ENCODE assay signal across 10 cellular contexts in the genomic region with DNA sequence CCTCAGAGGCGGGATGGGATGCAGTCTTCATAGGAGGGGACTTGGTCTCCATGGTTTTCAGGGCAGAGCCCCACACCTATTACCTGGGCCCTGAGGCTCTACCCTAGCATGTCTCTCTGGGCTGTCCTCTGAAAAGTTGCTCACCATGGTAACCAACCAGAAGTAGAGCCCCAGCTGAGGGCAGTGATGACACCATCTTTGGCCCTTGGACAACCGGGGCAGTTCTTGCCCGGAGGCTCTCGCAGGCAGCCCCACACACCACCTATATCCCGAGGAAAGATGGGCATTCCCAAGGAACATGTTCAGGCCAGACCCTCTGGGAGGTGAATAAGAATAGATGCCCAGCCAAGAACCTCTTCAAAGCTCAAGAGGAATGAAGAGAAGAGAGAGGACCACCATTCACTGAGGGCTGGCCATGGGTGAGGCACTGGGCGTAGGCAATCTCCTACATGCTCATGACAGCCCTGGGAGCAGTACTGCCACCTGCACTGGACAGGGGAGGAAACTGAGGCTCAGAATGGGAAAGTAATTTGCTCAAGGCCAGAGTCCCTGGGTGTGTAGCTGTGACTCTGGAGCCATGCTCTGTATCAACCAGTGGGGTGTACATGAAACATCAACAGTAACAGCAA.
DNase-seq lines count a peak whose midpoint lies in the region; ATAC-seq, FAIRE-seq and TF ChIP-seq lines count a peak whose summit lies in the region.
"Had no signal": no experiment of that assay in that cellular context is flagged by ENCODE, and none has a peak within 500 bp of the region (broad histone marks: within the 10 kb centered on the region; RNA-seq: fewer than 3 reads in every experiment).

No MANE protein-coding gene starts in this region.

- H3K4me1 ChIP-seq in mesodermal cell (ENCODE audit: control insufficient read depth, insufficient read depth, low read length, poor library complexity, severe bottlenecking), result peaks cover 80% of the 10 kb centered on the region
- peaks cover 18 to 45% of the 10 kb centered on the region in 2 donors for H3K4me1 ChIP-seq in thoracic aorta (ENCODE audit: control insufficient read depth in 1 of 2, low read depth in 2 of 2)
- peaks cover 8% of the 10 kb centered on the region for H3K4me1 ChIP-seq in CD8-positive, alpha-beta T cell (ENCODE audit: insufficient read depth, low read length)
- H3K4me1 ChIP-seq in A673 (ENCODE audit: insufficient read depth, low read length, poor library complexity, severe bottlenecking), result peaks cover 12% of the 10 kb centered on the region

- no peak for TF ChIP-seq CTCF in bronchial epithelial cell (IDR thresholded peaks at IDR 0.05; ENCODE audit: insufficient read depth, low read length, severe bottlenecking)
- no peak for TF ChIP-seq CTCF in thoracic aorta (IDR thresholded peaks at IDR 0.05)
- no peak for TF ChIP-seq CTCF in CD8-positive, alpha-beta T cell (IDR thresholded peaks at IDR 0.05)
- TF ChIP-seq CTCF in A673 (conservative IDR thresholded peaks at IDR 0.05; ENCODE audit: low read depth, low read length), result no peak

- peaks cover 9% of the 10 kb centered on the region for H3K36me3 Mint-ChIP-seq in activated CD4-positive, alpha-beta T cell treated with anti-CD3 and anti-CD28 coated beads, Interleukin-2, amount 10 ng/mL, durations not matched to agents 7 days and 5 days (ENCODE audit: low read depth)
- peaks cover 4% of the 10 kb centered on the region for H3K36me3 Mint-ChIP-seq in CD8-positive, alpha-beta T cell

- no peaks in the 10 kb centered on the region for H3K27me3 Mint-ChIP-seq in activated CD4-positive, alpha-beta T cell treated with anti-CD3 and anti-CD28 coated beads, Interleukin-2, amount 10 ng/mL, durations not matched to agents 7 days and 5 days
- no peaks in the 10 kb centered on the region for H3K27me3 Mint-ChIP-seq in CD8-positive, alpha-beta T cell (ENCODE audit: low read depth)
- H3K27me3 Mint-ChIP-seq: natural killer cell treated with Interleukin-12 subunit alpha and Interleukin-12 subunit beta and Interleukin-15 and Interleukin-18, amount 100 ng/mL, for 72 hours had no signal

- WGBS in mesodermal cell (ENCODE audit: insufficient coverage in 2 of 2), 2 experiments, result 82 to 89% methylated on average over 2 to 3 of the region's 6 CpGs

- POLR2A ChIA-PET in activated CD4-positive, alpha-beta T cell treated with anti-CD3 and anti-CD28 coated beads, Interleukin-2, amount 10 ng/mL, durations not matched to agents 7 days and 5 days (lab: Charles Lee), result no interaction called here
- POLR2A ChIA-PET in CD8-positive, alpha-beta T cell (lab: Charles Lee), result no interaction called here
- POLR2A ChIA-PET in A673 (lab: Charles Lee; ENCODE audit: low non-redundant PET), result no interaction called here

- H3K4me3 ChIP-seq in bronchial epithelial cell (ENCODE audit: low read depth, low read length) (no peak overlapping the region), mesodermal cell (ENCODE audit: extremely low read depth, insufficient read depth, low read length, poor library complexity, severe bottlenecking) (no peak overlapping the region), thoracic aorta (peak overlapping the region; percentile 38), A673 (ENCODE audit: low read depth, low read length, poor library complexity, severe bottlenecking) (no peak overlapping the region)
- H3K4me3 ChIP-seq in CD8-positive, alpha-beta T cell (ENCODE audit: low read depth, low read length), result no peak overlapping the region

- H3K4me1 Mint-ChIP-seq in activated CD4-positive, alpha-beta T cell treated with anti-CD3 and anti-CD28 coated beads, Interleukin-2, amount 10 ng/mL, durations not matched to agents 7 days and 5 days, result peaks cover 28% of the 10 kb centered on the region
- H3K4me1 Mint-ChIP-seq in CD8-positive, alpha-beta T cell (ENCODE audit: low read depth), result peaks cover 13% of the 10 kb centered on the region

- H3K27ac Mint-ChIP-seq in activated CD4-positive, alpha-beta T cell treated with anti-CD3 and anti-CD28 coated beads, Interleukin-2, amount 10 ng/mL, durations not matched to agents 7 days and 5 days, result peak overlapping the region; percentile 9
- no peak overlapping the region for H3K27ac Mint-ChIP-seq in CD8-positive, alpha-beta T cell

- peaks cover 8% of the 10 kb centered on the region for H3K9me3 ChIP-seq in mesodermal cell (ENCODE audit: control insufficient read depth, low read length)
- no peaks in the 10 kb centered on the region for H3K9me3 ChIP-seq in thoracic aorta
- H3K9me3 ChIP-seq in CD8-positive, alpha-beta T cell (ENCODE audit: low read length), result no peaks in the 10 kb centered on the region
- H3K9me3 ChIP-seq in A673 (ENCODE audit: low read depth, low read length, poor library complexity, severe bottlenecking), result no peaks in the 10 kb centered on the region

- no peak for ATAC-seq in thoracic aorta (ENCODE audit: insufficient number of reproducible peaks, low FRiP score, low read depth)
- ATAC-seq in CD8-positive, alpha-beta T cell, result no peak
- no peak for ATAC-seq in GM19463 (IDR thresholded peaks at IDR 0.05; ENCODE audit: unreplicated experiment)
- ATAC-seq: natural killer cell treated with Interleukin-12 subunit alpha and Interleukin-12 subunit beta and Interleukin-15 and Interleukin-18, amount 100 ng/mL, for 72 hours had no signal

- H3K27ac ChIP-seq in mesodermal cell (ENCODE audit: low read depth, low read length, severe bottlenecking) (peak overlapping the region; percentile 100), thoracic aorta (peak overlapping the region; percentile 89), A673 (ENCODE audit: low read depth, low read length, poor library complexity, severe bottlenecking) (no peak overlapping the region)
- no peak overlapping the region for H3K27ac ChIP-seq in CD8-positive, alpha-beta T cell (ENCODE audit: low read depth, low read length)

- no peaks in the 10 kb centered on the region for H3K27me3 ChIP-seq in bronchial epithelial cell (ENCODE audit: control insufficient read depth, insufficient read depth, low read length)
- H3K27me3 ChIP-seq in thoracic aorta (replicated peaks; ENCODE audit: insufficient read depth), result no peaks in the 10 kb centered on the region
- no peaks in the 10 kb centered on the region for H3K27me3 ChIP-seq in CD8-positive, alpha-beta T cell (ENCODE audit: insufficient read depth, low read length)
- no peaks in the 10 kb centered on the region for H3K27me3 ChIP-seq in A673 (replicated peaks; ENCODE audit: insufficient read depth, low read depth, low read length, poor library complexity)

- intact Hi-C loops in CD8-positive, alpha-beta T cell (cut with DNase I, micrococcal nuclease), result no loop called here
- intact Hi-C loops in A673 (cut with micrococcal nuclease; ENCODE audit: unreplicated experiment), result no loop called here

- no peak for FAIRE-seq in bronchial epithelial cell (lab: Jason Lieb, UNC)

- H3K4me3 Mint-ChIP-seq in activated CD4-positive, alpha-beta T cell treated with anti-CD3 and anti-CD28 coated beads, Interleukin-2, amount 10 ng/mL, durations not matched to agents 7 days and 5 days, result no peak overlapping the region
- no peak overlapping the region for H3K4me3 Mint-ChIP-seq in CD8-positive, alpha-beta T cell
- H3K4me3 Mint-ChIP-seq: natural killer cell treated with Interleukin-12 subunit alpha and Interleukin-12 subunit beta and Interleukin-15 and Interleukin-18, amount 100 ng/mL, for 72 hours had no signal

- no TSS peak for BruUV-seq in A673 (replicated peaks; lab: Mats Ljungman, UMichigan)

- DNase-seq in activated CD4-positive, alpha-beta T cell treated with anti-CD3 and anti-CD28 coated beads, Interleukin-2, amount 10 ng/mL, durations not matched to agents 7 days and 5 days, result no peak
- DNase-seq in activated CD4-positive, alpha-beta T cell treated with anti-CD3 and anti-CD28 coated beads, Interleukin-2, amount 50 U/mL, for 4 hours, result no peak
- DNase-seq in bronchial epithelial cell (ENCODE audit: low read depth) (peak; percentile 50), thoracic aorta (ENCODE audit: low spot score) (no peak), A673 (ENCODE audit: low spot score) (no peak)
- no peak for DNase-seq in CD8-positive, alpha-beta T cell
- DNase-seq: activated CD4-positive, CD25-positive, alpha-beta regulatory T cell treated with anti-CD3 and anti-CD28 coated beads, Interleukin-2, amount 50 U/mL, for 72 hours had no signal

- H3K36me3 ChIP-seq in bronchial epithelial cell (ENCODE audit: control insufficient read depth, insufficient read depth, low read length) (no peaks in the 10 kb centered on the region), mesodermal cell (ENCODE audit: control insufficient read depth, insufficient read depth, low read length) (no peaks in the 10 kb centered on the region), thoracic aorta (no peaks in the 10 kb centered on the region), A673 (ENCODE audit: insufficient read depth, low read length, poor library complexity, severe bottlenecking) (no peaks in the 10 kb centered on the region)
- no peaks in the 10 kb centered on the region for H3K36me3 ChIP-seq in CD8-positive, alpha-beta T cell (ENCODE audit: insufficient read depth, low read length)

- peaks cover 2% of the 10 kb centered on the region for H3K9me3 Mint-ChIP-seq in activated CD4-positive, alpha-beta T cell treated with anti-CD3 and anti-CD28 coated beads, Interleukin-2, amount 10 ng/mL, durations not matched to agents 7 days and 5 days
- peaks cover 2% of the 10 kb centered on the region for H3K9me3 Mint-ChIP-seq in CD8-positive, alpha-beta T cell

- CTCF ChIA-PET in activated CD4-positive, alpha-beta T cell treated with anti-CD3 and anti-CD28 coated beads, Interleukin-2, amount 10 ng/mL, durations not matched to agents 7 days and 5 days (lab: Charles Lee), result interaction anchor here (0.9 to 1.2 kb wide), 2 partner anchors 10 to 13 kb away, joined by 3 to 4 read pairs; no protein-coding TSS in a partner anchor
- CTCF ChIA-PET in CD8-positive, alpha-beta T cell (lab: Charles Lee), result interaction anchor here (0.5 kb wide), 1 partner anchor 63 kb away, joined by 3 read pairs; no protein-coding TSS in a partner anchor
- CTCF ChIA-PET in A673 (lab: Charles Lee), result interaction anchor here (0.5 kb wide), 1 partner anchor 134 kb away, joined by 4 read pairs; no protein-coding TSS in a partner anchor

Comparison
In these comparisons a context has a peak if more than half of its experiments do, and no peak if none do; other contexts are left out.
1. H3K27ac ChIP-seq: peak in mesodermal cell (single experiment) and thoracic aorta (2 of 2); none in CD8-positive, alpha-beta T cell (single experiment) and A673 (single experiment).